Comparison of ENCODE assay signal across 8 cellular contexts in the genomic region with DNA sequence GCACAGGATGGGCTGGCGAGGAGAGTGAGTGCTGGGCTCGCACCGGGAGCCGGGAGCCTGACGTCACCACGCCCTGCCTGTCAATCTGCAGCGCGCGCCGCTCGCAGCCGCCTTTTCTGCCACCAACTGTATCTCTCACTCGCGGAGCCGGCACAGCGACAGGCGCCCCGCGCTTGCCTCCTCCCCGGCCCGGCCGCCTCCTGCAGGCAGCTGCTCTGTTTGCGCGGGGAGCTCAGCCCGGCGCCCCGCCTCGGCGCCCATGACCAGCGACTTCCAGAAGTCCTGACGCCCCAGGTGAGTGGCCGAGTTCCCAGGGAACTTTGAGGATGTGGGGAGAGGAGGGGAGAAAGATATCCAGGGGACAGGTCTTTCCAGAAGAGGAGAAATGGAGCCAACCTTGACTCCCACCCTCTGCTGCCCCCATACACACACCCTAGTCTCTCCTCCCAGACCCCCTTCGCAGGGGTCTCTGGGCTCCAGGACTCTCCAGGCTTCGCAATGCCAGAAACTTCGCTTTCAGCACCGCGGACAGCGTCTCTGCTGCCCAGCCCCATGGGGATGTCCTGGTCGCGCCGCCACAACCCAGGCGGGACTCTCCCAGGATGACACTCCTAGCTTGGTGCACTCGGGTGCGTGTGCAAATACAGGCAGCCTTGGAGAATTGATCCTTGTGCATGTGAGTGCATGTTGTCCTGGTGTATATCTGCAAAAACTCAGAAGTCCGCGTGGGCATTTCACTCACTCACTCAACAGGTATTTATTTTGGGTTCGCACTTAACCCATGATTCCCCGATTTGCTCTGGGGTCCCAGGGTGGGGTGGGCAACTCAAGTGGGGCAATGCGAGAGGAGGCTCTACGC. TPM values are rescaled to one million over a fixed set of nuclear protein-coding genes. Genes with fewer than 3 reads are reported as not detected.
A peak's percentile ranks its signal among the peaks of the same experiment; 100 is the strongest.
DNase-seq lines count a peak whose midpoint lies in the region; ATAC-seq and TF ChIP-seq lines count a peak whose summit lies in the region.

Gene GPR6 (plus strand): TSS at position 138 of the 859 bp plus-strand sequence. CDS start 802 bp downstream, outside the sequence.

- 1 to 2% methylated on average over 49 to 50 of the region's 50 CpGs for WGBS in heart right ventricle, 2 donors
- WGBS in prostate gland, result 2% methylated on average over 50 of the region's 50 CpGs

- no peak within 1 kb of the TSS for H3K4me3 Mint-ChIP-seq in activated naive CD4-positive, alpha-beta T cell treated with anti-CD3 and anti-CD28 coated beads for 36 hours

- H3K4me3 ChIP-seq in heart right ventricle, result no peak within 1 kb of the TSS
- no peak within 1 kb of the TSS for H3K4me3 ChIP-seq in prostate gland

- H3K27ac ChIP-seq in heart right ventricle (no peak within 1 kb of the TSS), prostate gland (no peak within 1 kb of the TSS)

- peak; percentile 60 for DNase-seq in CD1c-positive myeloid dendritic cell (ENCODE audit: extremely low spot score)
- peak; percentile 49 for DNase-seq in HK-2 (ENCODE audit: unreplicated experiment)
- peak; percentile 91 for DNase-seq in NCI-H774 (lab: John Stamatoyannopoulos, UW)
- peak; percentile 79 for DNase-seq in activated naive CD4-positive, alpha-beta T cell treated with anti-CD3 and anti-CD28 coated beads for 36 hours
- peak; percentile 56 to 70 for DNase-seq in heart right ventricle
- DNase-seq in prostate gland (ENCODE audit: low spot score), result peak; percentile 17
- no peak for DNase-seq in SW 1271 (lab: John Stamatoyannopoulos, UW)

- CTCF ChIA-PET in activated naive CD4-positive, alpha-beta T cell treated with anti-CD3 and anti-CD28 coated beads for 36 hours (lab: Charles Lee), result interaction anchor here (3.4 kb wide), 1 partner anchor 61 kb away, joined by 10 read pairs; no protein-coding TSS in a partner anchor

- H3K36me3 ChIP-seq in heart right ventricle, result no peaks in the 10 kb centered on the region
- no peaks in the 10 kb centered on the region for H3K36me3 ChIP-seq in prostate gland

- H3K9me3 ChIP-seq in heart right ventricle (no peaks in the 10 kb centered on the region), prostate gland (no peaks in the 10 kb centered on the region)

- no peak for TF ChIP-seq POLR2A in prostate gland (IDR thresholded peaks at IDR 0.05)

- peaks cover 59% of the 10 kb centered on the region for H3K27me3 Mint-ChIP-seq in activated naive CD4-positive, alpha-beta T cell treated with anti-CD3 and anti-CD28 coated beads for 36 hours (ENCODE audit: low read depth)

- peaks cover 0 to 3% (median 0%) of the 10 kb centered on the region in 9 donors for H3K4me1 ChIP-seq in heart right ventricle
- no peaks in the 10 kb centered on the region for H3K4me1 ChIP-seq in prostate gland (replicated peaks)

- H3K9me3 Mint-ChIP-seq in activated naive CD4-positive, alpha-beta T cell treated with anti-CD3 and anti-CD28 coated beads for 36 hours, result no peaks in the 10 kb centered on the region

- intact Hi-C loops in activated naive CD4-positive, alpha-beta T cell treated with anti-CD3 and anti-CD28 coated beads for 36 hours (cut with micrococcal nuclease), result loop anchor here (1.0 kb wide), 1 partner anchor 62 kb away; no protein-coding TSS in a partner anchor
- intact Hi-C loops in heart right ventricle (cut with DNase I) (no loop called here), prostate gland (cut with DNase I) (no loop called here)

- TF ChIP-seq CTCF in heart right ventricle (IDR thresholded peaks at IDR 0.05) (no peak), prostate gland (IDR thresholded peaks at IDR 0.05) (no peak)

- peaks cover 11 to 81% (median 67%) of the 10 kb centered on the region in 7 donors for H3K27me3 ChIP-seq in heart right ventricle
- H3K27me3 ChIP-seq in prostate gland (replicated peaks; ENCODE audit: insufficient read depth), result peaks cover 24% of the 10 kb centered on the region

- peaks cover 3% of the 10 kb centered on the region for H3K4me1 Mint-ChIP-seq in activated naive CD4-positive, alpha-beta T cell treated with anti-CD3 and anti-CD28 coated beads for 36 hours (ENCODE audit: low read depth)

- no peak within 1 kb of the TSS for H3K27ac Mint-ChIP-seq in activated naive CD4-positive, alpha-beta T cell treated with anti-CD3 and anti-CD28 coated beads for 36 hours

- ATAC-seq in heart right ventricle, result peak; percentile 43 to 86 (median 80)
- no peak for ATAC-seq in HG02763 (IDR thresholded peaks at IDR 0.05; ENCODE audit: unreplicated experiment)

- peaks cover 2% of the 10 kb centered on the region for H3K36me3 Mint-ChIP-seq in activated naive CD4-positive, alpha-beta T cell treated with anti-CD3 and anti-CD28 coated beads for 36 hours (ENCODE audit: low read depth)

RNA-seq across cellular contexts. Expression of gene GPR6, which starts in this region (rescaled TPM):
- total RNA-seq in activated naive CD4-positive, alpha-beta T cell treated with anti-CD3 and anti-CD28 coated beads for 36 hours, result not detected
- total RNA-seq in heart right ventricle, result not detected
- polyA plus RNA-seq in heart right ventricle, result not detected
- total RNA-seq in prostate gland, result not detected

Comparison
In these comparisons a context has a peak if more than half of its experiments do, and no peak if none do; other contexts are left out.
1. Peak in DNase-seq in activated naive CD4-positive, alpha-beta T cell treated with anti-CD3 and anti-CD28 coated beads for 36 hours; RNA of the gene not detected or under 1 TPM.
2. Peak in DNase-seq and ATAC-seq in heart right ventricle; RNA of the gene not detected or under 1 TPM.
3. Peak in DNase-seq in prostate gland; RNA of the gene not detected or under 1 TPM.
4. DNase-seq: peak in CD1c-positive myeloid dendritic cell (single experiment), HK-2 (single experiment) and NCI-H774 (single experiment); none in SW 1271 (0 of 2).